In the genomic region with DNA sequence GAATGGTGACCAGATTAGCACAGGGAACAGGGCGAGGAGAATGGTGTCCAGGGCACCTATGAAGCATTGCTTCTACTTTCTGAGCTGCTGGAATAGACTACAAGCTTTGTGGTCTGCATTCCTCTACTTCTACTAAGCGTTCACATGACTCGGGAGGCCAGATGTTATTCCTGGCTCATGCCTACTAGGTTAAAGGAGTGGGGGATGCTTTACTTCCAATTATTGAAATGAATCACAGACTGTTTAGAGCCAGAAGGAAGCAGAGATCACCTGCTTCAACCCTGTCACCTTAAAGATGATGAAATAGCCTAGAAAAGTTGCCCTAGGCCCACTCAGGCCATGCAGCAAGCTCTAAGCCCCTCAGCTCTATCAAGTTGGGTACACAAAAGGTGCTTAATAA, we compare ENCODE assay signal across 15 cellular contexts.
DNase-seq lines count a peak whose midpoint lies in the region; ATAC-seq and TF ChIP-seq lines count a peak whose summit lies in the region.
"Had no signal": no experiment of that assay in that cellular context is flagged by ENCODE, and none has a peak within 500 bp of the region (broad histone marks: within the 10 kb centered on the region; RNA-seq: fewer than 3 reads in every experiment).

No MANE protein-coding gene starts in this region.

- H4K20me1 ChIP-seq in GM23338 (replicated peaks; ENCODE audit: insufficient read depth) (no peaks in the 10 kb centered on the region), SK-N-SH (ENCODE audit: insufficient read depth) (no peaks in the 10 kb centered on the region)

- ATAC-seq in GM23338, result no peak
- ATAC-seq in GM21528 (IDR thresholded peaks at IDR 0.05; ENCODE audit: low FRiP score, unreplicated experiment), result no peak
- ATAC-seq: HCT116, upper lobe of right lung had no signal

- CTCF ChIA-PET in SK-N-SH (lab: Yijun Ruan, JAX), result interaction anchor here (0.8 kb wide), 1 partner anchor 635 kb away, joined by 3 read pairs; no protein-coding TSS in a partner anchor
- CTCF ChIA-PET in CD8-positive, alpha-beta memory T cell (lab: Charles Lee), result no interaction called here

- no peak for DNase-seq in GM23338 (ENCODE audit: low spot score)
- no peak for DNase-seq in SK-N-SH
- peak; percentile 97 for DNase-seq in fibroblast of peridontal ligament (ENCODE audit: extremely low read depth)
- peak; percentile 32 for DNase-seq in smooth muscle cell of the brain vasculature (ENCODE audit: low read depth, low spot score)
- no peak for DNase-seq in effector memory CD4-positive, alpha-beta T cell
- no peak for DNase-seq in CD8-positive, alpha-beta memory T cell
- DNase-seq: heart left ventricle, NCI-H526, retina, upper lobe of right lung had no signal

- H3K27ac Mint-ChIP-seq in GM23338, result 0 out of 2 replicates have a peak overlapping the region, but pooled peaks have one; percentile 22
- H3K27ac Mint-ChIP-seq in CD8-positive, alpha-beta memory T cell, result peak overlapping the region in 1 of 8 donors; percentile 49
- H3K27ac Mint-ChIP-seq: activated T-helper 1 cell treated with anti-CD3 and anti-CD28 coated beads, Interleukin-12 subunit alpha, Interleukin-12 subunit beta, Interleukin-2, Interleukin-4 antibody, amounts not matched to agents 30 ng/mL and 10 ng/mL and 1 ng/mL, durations not matched to agents 14 hours and 24 hours and 36 hours; memory B cell had no signal

- no peak for TF ChIP-seq RAD21 in SK-N-SH (IDR thresholded peaks at IDR 0.05; ENCODE audit: low read length)

- no peaks in the 10 kb centered on the region for H3K27me3 ChIP-seq in GM23338 (ENCODE audit: insufficient read depth)
- no peaks in the 10 kb centered on the region for H3K27me3 ChIP-seq in SK-N-SH (ENCODE audit: insufficient read depth)
- H3K27me3 ChIP-seq in effector memory CD4-positive, alpha-beta T cell (replicated peaks; ENCODE audit: control insufficient read depth, insufficient read depth, low read length, poor library complexity, severe bottlenecking), result no peaks in the 10 kb centered on the region
- no peaks in the 10 kb centered on the region for H3K27me3 ChIP-seq in CD8-positive, alpha-beta memory T cell (ENCODE audit: insufficient read depth, low read length, poor library complexity, severe bottlenecking)
- H3K27me3 ChIP-seq: heart left ventricle, SJCRH30, upper lobe of right lung had no signal

- no peak overlapping the region for H3K27ac ChIP-seq in GM23338 (ENCODE audit: low read depth)
- H3K27ac ChIP-seq in SK-N-SH (ENCODE audit: low read depth in 2 of 2, low read length in 1 of 2), result peak overlapping the region; percentile 86 to 100
- H3K27ac ChIP-seq in effector memory CD4-positive, alpha-beta T cell (ENCODE audit: insufficient read depth, low read length, poor library complexity, severe bottlenecking), result no peak overlapping the region
- no peak overlapping the region for H3K27ac ChIP-seq in CD8-positive, alpha-beta memory T cell (ENCODE audit: low read depth, low read length)
- H3K27ac ChIP-seq: SJCRH30, upper lobe of right lung had no signal

- no peak for TF ChIP-seq CTCF in GM23338 (conservative IDR thresholded peaks at IDR 0.05; ENCODE audit: low read depth in 2 of 2)
- no peak for TF ChIP-seq CTCF in SK-N-SH (IDR thresholded peaks at IDR 0.05)

- H3K9me3 Mint-ChIP-seq in GM23338, result no peaks in the 10 kb centered on the region
- H3K9me3 Mint-ChIP-seq in CD8-positive, alpha-beta memory T cell, result no peaks in the 10 kb centered on the region
- H3K9me3 Mint-ChIP-seq: activated T-helper 1 cell treated with anti-CD3 and anti-CD28 coated beads, Interleukin-12 subunit alpha, Interleukin-12 subunit beta, Interleukin-2, Interleukin-4 antibody, amounts not matched to agents 30 ng/mL and 10 ng/mL and 1 ng/mL, durations not matched to agents 14 hours and 24 hours and 36 hours had no signal

- no peaks in the 10 kb centered on the region for H3K9me2 ChIP-seq in GM23338 (ENCODE audit: insufficient read depth)
- H3K9me2 ChIP-seq in SK-N-SH, result no peaks in the 10 kb centered on the region

- H3K36me3 Mint-ChIP-seq in GM23338 (ENCODE audit: low read depth), result no peaks in the 10 kb centered on the region
- H3K36me3 Mint-ChIP-seq in CD8-positive, alpha-beta memory T cell, result peaks cover 0 to 25% (median 3%) of the 10 kb centered on the region in 3 donors

- H3K4me1 Mint-ChIP-seq in GM23338, result peaks cover 2% of the 10 kb centered on the region; the same call in 1 of the 3 replicates
- H3K4me1 Mint-ChIP-seq in CD8-positive, alpha-beta memory T cell, result no peaks in the 10 kb centered on the region
- H3K4me1 Mint-ChIP-seq: memory B cell had no signal

- H3K9me3 ChIP-seq in SK-N-SH, result no peaks in the 10 kb centered on the region
- no peaks in the 10 kb centered on the region for H3K9me3 ChIP-seq in effector memory CD4-positive, alpha-beta T cell (ENCODE audit: control insufficient read depth, low read length)
- H3K9me3 ChIP-seq in CD8-positive, alpha-beta memory T cell (ENCODE audit: low read length), result no peaks in the 10 kb centered on the region
- H3K9me3 ChIP-seq: heart left ventricle, SJCRH30, upper lobe of right lung had no signal

- H3K4me1 ChIP-seq in GM23338 (ENCODE audit: insufficient read depth) (no peaks in the 10 kb centered on the region), SK-N-SH (ENCODE audit: control insufficient read depth in 1 of 2, insufficient read depth in 2 of 2, low read depth in 1 of 2, low read length in 1 of 2) (peaks cover 20 to 49% of the 10 kb centered on the region in 2 experiments)
- no peaks in the 10 kb centered on the region for H3K4me1 ChIP-seq in effector memory CD4-positive, alpha-beta T cell (ENCODE audit: control insufficient read depth, insufficient read depth, low read length, poor library complexity, severe bottlenecking)
- H3K4me1 ChIP-seq in CD8-positive, alpha-beta memory T cell (ENCODE audit: insufficient read depth, low read length), result no peaks in the 10 kb centered on the region
- H3K4me1 ChIP-seq: SJCRH30, upper lobe of right lung had no signal

- peak overlapping the region; percentile 30; the same call in 1 of the 2 replicates for H3K9ac ChIP-seq in SK-N-SH

- H3K4me3 ChIP-seq in GM23338 (no peak overlapping the region), SK-N-SH (ENCODE audit: low read depth in 2 of 2, low read length in 1 of 2) (no peak overlapping the region)
- no peak overlapping the region for H3K4me3 ChIP-seq in effector memory CD4-positive, alpha-beta T cell (ENCODE audit: insufficient read depth, low read depth, low read length, poor library complexity, severe bottlenecking)
- no peak overlapping the region for H3K4me3 ChIP-seq in CD8-positive, alpha-beta memory T cell (ENCODE audit: low read length)
- H3K4me3 ChIP-seq: heart left ventricle, SJCRH30, upper lobe of right lung had no signal

- TF ChIP-seq EP300 in SK-N-SH (IDR thresholded peaks at IDR 0.05; ENCODE audit: borderline replicate concordance in 1 of 2, low read depth in 1 of 2, low read length in 1 of 2), result peak; percentile 75 to 97

- 22% methylated on average over 3 of the region's 3 CpGs for WGBS in SK-N-SH (ENCODE audit: low lambda C conversion rate)

- POLR2A ChIA-PET in SK-N-SH (lab: Yijun Ruan, JAX), result no interaction called here
- POLR2A ChIA-PET in CD8-positive, alpha-beta memory T cell (lab: Charles Lee), result no interaction called here

- H3K79me2 ChIP-seq in GM23338 (replicated peaks; ENCODE audit: insufficient read depth) (no peaks in the 10 kb centered on the region), SK-N-SH (ENCODE audit: insufficient read depth) (no peaks in the 10 kb centered on the region)

- H2AFZ ChIP-seq in GM23338, result no peak overlapping the region
- no peak overlapping the region for H2AFZ ChIP-seq in SK-N-SH (ENCODE audit: low read depth)

- H3K4me2 ChIP-seq in GM23338 (no peak overlapping the region), SK-N-SH (peak overlapping the region; percentile 50)

- H3K36me3 ChIP-seq in GM23338 (ENCODE audit: insufficient read depth) (no peaks in the 10 kb centered on the region), SK-N-SH (replicated peaks in 1 of 2; ENCODE audit: control insufficient read depth in 1 of 2, insufficient read depth in 2 of 2, low read length in 1 of 2) (no peaks in the 10 kb centered on the region)
- H3K36me3 ChIP-seq in effector memory CD4-positive, alpha-beta T cell (ENCODE audit: control insufficient read depth, insufficient read depth, low read length), result no peaks in the 10 kb centered on the region
- H3K36me3 ChIP-seq in CD8-positive, alpha-beta memory T cell (ENCODE audit: insufficient read depth, low read length), result no peaks in the 10 kb centered on the region
- H3K36me3 ChIP-seq: heart left ventricle, SJCRH30, upper lobe of right lung had no signal

- H3K27me3 Mint-ChIP-seq in GM23338 (ENCODE audit: insufficient read depth, low read depth, poor library complexity), result peaks cover 5% of the 10 kb centered on the region
- H3K27me3 Mint-ChIP-seq in CD8-positive, alpha-beta memory T cell, result no peaks in the 10 kb centered on the region
- H3K27me3 Mint-ChIP-seq: memory B cell had no signal

- H3K4me3 Mint-ChIP-seq in GM23338, result no peak overlapping the region
- H3K4me3 Mint-ChIP-seq in CD8-positive, alpha-beta memory T cell, result no peak overlapping the region
- H3K4me3 Mint-ChIP-seq: activated T-helper 1 cell treated with anti-CD3 and anti-CD28 coated beads, Interleukin-12 subunit alpha, Interleukin-12 subunit beta, Interleukin-2, Interleukin-4 antibody, amounts not matched to agents 30 ng/mL and 10 ng/mL and 1 ng/mL, durations not matched to agents 14 hours and 24 hours and 36 hours; memory B cell had no signal

- H3F3A ChIP-seq in GM23338 (replicated peaks; ENCODE audit: low read depth) (no peaks in the 10 kb centered on the region), SK-N-SH (replicated peaks; ENCODE audit: insufficient read depth) (peaks cover 4% of the 10 kb centered on the region)

TF ChIP-seq in GM23338, 12 proteins besides CTCF, POLR2A, EP300 and RAD21 (continues in another document):
- TF ChIP-seq JUNB (IDR thresholded peaks at IDR 0.05; ENCODE audit: unreplicated experiment), result no peak

TF ChIP-seq in SK-N-SH, 30 proteins besides CTCF, POLR2A, EP300 and RAD21 (continues in another document):
- TF ChIP-seq POLR2AphosphoS5 (IDR thresholded peaks at IDR 0.05; ENCODE audit: low read depth, low read length), result peak; percentile 87
- TF ChIP-seq EZH2phosphoT487 (IDR thresholded peaks at IDR 0.05; ENCODE audit: borderline replicate concordance, low read depth), result no peak

Comparison
In these comparisons a context has a peak if more than half of its experiments do, and no peak if none do; other contexts are left out.
1. DNase-seq: peak in fibroblast of peridontal ligament (single experiment) and smooth muscle cell of the brain vasculature (single experiment); none in GM23338 (single experiment), SK-N-SH (single experiment), effector memory CD4-positive, alpha-beta T cell (0 of 3) and CD8-positive, alpha-beta memory T cell (0 of 5).
2. H3K27ac ChIP-seq: peak in SK-N-SH (2 of 2); none in GM23338 (single experiment), effector memory CD4-positive, alpha-beta T cell (single experiment) and CD8-positive, alpha-beta memory T cell (single experiment).